In genomic region chr17:47841488-47842308, GRCh38 we compare ENCODE assay signal across 8 cellular contexts. TPM values are rescaled to one million over a fixed set of nuclear protein-coding genes. Genes with fewer than 3 reads are reported as not detected.
A peak's percentile ranks its signal among the peaks of the same experiment; 100 is the strongest.
DNase-seq lines count a peak whose midpoint lies in the region; ATAC-seq, FAIRE-seq and TF ChIP-seq lines count a peak whose summit lies in the region.

No MANE protein-coding gene starts in this region.

- H3K9me2 ChIP-seq in PC-9 (ENCODE audit: insufficient read depth), result no peaks in the 10 kb centered on the region

- H2BK15ac ChIP-seq in H1 (ENCODE audit: low read length), result no peak overlapping the region

- no peaks in the 10 kb centered on the region for H3K9me3 ChIP-seq in Caco-2
- H3K9me3 ChIP-seq in PC-9 (ENCODE audit: insufficient read depth, low read depth), result no peaks in the 10 kb centered on the region
- no peaks in the 10 kb centered on the region for H3K9me3 ChIP-seq in H1 (ENCODE audit: insufficient read depth in 2 of 2, low read depth in 1 of 2, low read length in 1 of 2)
- no peaks in the 10 kb centered on the region for H3K9me3 ChIP-seq in pancreas

- H3K18ac ChIP-seq in H1 (ENCODE audit: extremely low read depth, low read length), result no peak overlapping the region

- H3K27me3 Mint-ChIP-seq in Caco-2 (ENCODE audit: insufficient read depth, unreplicated experiment), result no peaks in the 10 kb centered on the region

- H3K4me3 ChIP-seq in Caco-2 (ENCODE audit: low read depth, low read length) (no peak overlapping the region), PC-9 (peak overlapping the region; percentile 85; the same call in 1 of the 2 replicates), H1 (ENCODE audit: extremely low read depth in 1 of 4, insufficient read depth in 2 of 4, low read depth in 3 of 4, low read length in 4 of 4) (peak overlapping the region in 1 of 4 experiments; percentile 82; a peak in 1 of 8 replicates), pancreas (peak overlapping the region in 3 of 4 donors; percentile 93 to 95 (median 94))

- peaks cover 2% of the 10 kb centered on the region; the same call in 1 of the 2 replicates for H3K23me2 ChIP-seq in H1 (ENCODE audit: low read depth, low read length)

- H2BK20ac ChIP-seq in H1 (ENCODE audit: low read length), result no peak overlapping the region

- no peak overlapping the region for H3K14ac ChIP-seq in H1 (ENCODE audit: insufficient read length)

- no peaks in the 10 kb centered on the region for H3K27me3 ChIP-seq in Caco-2 (replicated peaks; ENCODE audit: control insufficient read depth, insufficient read depth, low read length)
- no peaks in the 10 kb centered on the region for H3K27me3 ChIP-seq in PC-9 (ENCODE audit: insufficient read depth, low read depth)
- peaks cover 7 to 25% (median 19%) of the 10 kb centered on the region in 4 experiments for H3K27me3 ChIP-seq in H1 (replicated peaks in 1 of 4; ENCODE audit: control insufficient read depth in 3 of 4, extremely low read depth in 1 of 4, insufficient read depth in 3 of 4, low read length in 3 of 4)
- H3K27me3 ChIP-seq in pancreas, result peaks cover 0 to 2% (median under 1%) of the 10 kb centered on the region in 4 donors

- H3K4me2 ChIP-seq in PC-9 (peak overlapping the region; percentile 99), H1 (ENCODE audit: insufficient read depth in 1 of 2, low read depth in 2 of 2, low read length in 2 of 2) (peak overlapping the region in 1 of 2 experiments; percentile 73; a peak in 2 of 4 replicates)

- H3K36me3 Mint-ChIP-seq in Caco-2 (ENCODE audit: insufficient read depth, unreplicated experiment), result peaks cover 16% of the 10 kb centered on the region

- no peak for TF ChIP-seq RAD21 in H1 (IDR thresholded peaks at IDR 0.05 in 1 of 2, conservative IDR thresholded peaks at IDR 0.05 in 1 of 2; ENCODE audit: low read depth in 2 of 2, low read length in 2 of 2)

- peaks cover 38% of the 10 kb centered on the region for H3K79me2 ChIP-seq in PC-9 (ENCODE audit: low read depth)
- no peaks in the 10 kb centered on the region for H3K79me2 ChIP-seq in H1 (ENCODE audit: control insufficient read depth in 1 of 2, insufficient read depth in 2 of 2, low read length in 2 of 2)

- H4K5ac ChIP-seq in H1 (ENCODE audit: insufficient read length, low read depth, low read length), result no peak overlapping the region

- peaks cover 48% of the 10 kb centered on the region for H3F3A ChIP-seq in PC-9 (ENCODE audit: insufficient read depth, low read depth)

- CTCF ChIA-PET in Caco-2 (lab: Charles Lee) (interaction anchor here (0.5 to 14.0 kb wide), 28 partner anchors 8 to 184 kb away, joined by 3 to 904 read pairs (median 6); partner anchors contain the start of genes CDK5RAP3, LRRC46, MRPL10 and OSBPL7), PC-9 (lab: Charles Lee) (interaction anchor here (0.9 to 1.9 kb wide), 6 partner anchors 10 to 177 kb away, joined by 3 to 11 read pairs (median 4); partner anchors contain the start of genes LRRC46, MRPL10 and SP2), H1 (lab: Charles Lee; ENCODE audit: partially characterized antibody) (interaction anchor here (0.8 to 33.0 kb wide), 29 partner anchors 11 to 211 kb away, joined by 3 to 1206 read pairs (median 4); partner anchors contain the start of genes CDK5RAP3, LRRC46, MRPL10 and OSBPL7)

- no peak overlapping the region for H3K9ac ChIP-seq in H1 (replicated peaks in 1 of 4; ENCODE audit: extremely low read depth in 1 of 4, low read depth in 3 of 4, low read length in 3 of 4)

- H3K9me3 Mint-ChIP-seq in Caco-2 (ENCODE audit: unreplicated experiment), result no peaks in the 10 kb centered on the region

- no peaks in the 10 kb centered on the region for H4K20me1 ChIP-seq in PC-9 (ENCODE audit: insufficient read depth)
- H4K20me1 ChIP-seq in H1 (replicated peaks in 1 of 2; ENCODE audit: control insufficient read depth in 1 of 2, insufficient read depth in 2 of 2, low read length in 2 of 2), result peaks cover 0 to 2% of the 10 kb centered on the region in 2 experiments

- no peak overlapping the region for H3K23ac ChIP-seq in H1 (ENCODE audit: insufficient read length)

- no peak overlapping the region for H2AK5ac ChIP-seq in H1 (ENCODE audit: low read depth, low read length)

- H2BK5ac ChIP-seq in H1 (ENCODE audit: low read depth, low read length), result no peak overlapping the region

- BruUV-seq in Caco-2 (replicated peaks; lab: Mats Ljungman, UMichigan), result no TSS peak
- BruUV-seq in PC-9 (replicated peaks; lab: Mats Ljungman, UMichigan), result no TSS peak

- peak; percentile 2 to 7 (median 3) for ATAC-seq in pancreas

- FAIRE-seq in H1 (lab: Jason Lieb, UNC) (no peak), pancreas (lab: Jason Lieb, UNC) (no peak)

- H3K4me1 ChIP-seq in Caco-2 (peaks cover 47% of the 10 kb centered on the region), PC-9 (replicated peaks; ENCODE audit: insufficient read depth) (peaks cover 65% of the 10 kb centered on the region), H1 (replicated peaks in 1 of 4; ENCODE audit: control insufficient read depth in 3 of 4, insufficient read depth in 4 of 4, low read length in 3 of 4) (peaks cover 0 to 24% (median 8%) of the 10 kb centered on the region in 4 experiments; a peak in 5 of 7 replicates), pancreas (peaks cover 8 to 26% (median 16%) of the 10 kb centered on the region in 3 donors)

- H3K36me3 ChIP-seq in Caco-2 (ENCODE audit: control insufficient read depth, insufficient read depth, low read length) (peaks cover 13% of the 10 kb centered on the region), PC-9 (ENCODE audit: low read depth) (peaks cover 5% of the 10 kb centered on the region; the same call in 1 of the 2 replicates), H1 (ENCODE audit: control insufficient read depth in 2 of 4, insufficient read depth in 4 of 4, low read length in 3 of 4) (peaks cover 0 to 5% (median 0%) of the 10 kb centered on the region in 4 experiments; a peak in 1 of 8 replicates), pancreas (no peaks in the 10 kb centered on the region)

- DNase-seq in Caco-2 (no peak), PC-9 (no peak), H1 (ENCODE audit: low read depth in 1 of 2, low spot score in 2 of 2) (no peak), pancreas (no peak), SKM-1 treated with dmso at 0.1 percent for 144 hours (lab: John Stamatoyannopoulos, UW; ENCODE audit: unreplicated experiment) (no peak), MV-4-11 (lab: John Stamatoyannopoulos, UW) (no peak), dedifferentiated amniotic fluid mesenchymal stem cell (ENCODE audit: extremely low spot score) (no peak), amygdala (lab: John Stamatoyannopoulos, UW) (no peak)

- peak overlapping the region; percentile 80 for H3K4me3 Mint-ChIP-seq in Caco-2 (ENCODE audit: unreplicated experiment)

- H3K56ac ChIP-seq in H1 (replicated peaks; ENCODE audit: insufficient read length, low read depth, low read length), result no peak overlapping the region

- TF ChIP-seq EP300 in H1 (IDR thresholded peaks at IDR 0.05; ENCODE audit: borderline replicate concordance in 1 of 2, low read depth in 2 of 2, low read length in 2 of 2), result no peak

- 0 out of 2 replicates have a peak overlapping the region, but pooled peaks have one; percentile 39 for H4K8ac ChIP-seq in H1 (ENCODE audit: extremely low read depth, insufficient read depth, low read length)

- TF ChIP-seq POLR2A in H1 (IDR thresholded peaks at IDR 0.05; ENCODE audit: control extremely low read depth in 1 of 2, low read depth in 2 of 2, low read length in 2 of 2), result no peak

- peak overlapping the region; percentile 23; the same call in 1 of the 2 replicates for H3K27ac ChIP-seq in PC-9
- H3K27ac ChIP-seq in H1 (ENCODE audit: low read depth, low read length), result no peak overlapping the region
- H3K27ac ChIP-seq in pancreas, result peak overlapping the region; percentile 5 to 64 (median 58)

- POLR2A ChIA-PET in Caco-2 (lab: Charles Lee), result interaction anchor here (1.0 to 2.0 kb wide), 8 partner anchors 9 to 207 kb away, joined by 3 to 25 read pairs (median 8); partner anchors contain the start of genes CDK5RAP3, LRRC46, MRPL10 and NFE2L1
- POLR2A ChIA-PET in PC-9 (lab: Charles Lee; ENCODE audit: unreplicated experiment), result interaction anchor here (0.6 to 0.8 kb wide), 3 partner anchors 8 to 54 kb away, joined by 3 read pairs; no protein-coding TSS in a partner anchor
- POLR2A ChIA-PET in H1 (lab: Charles Lee; ENCODE audit: partially characterized antibody), result interaction anchor here (1.5 to 12.4 kb wide), 5 partner anchors 9 to 59 kb away, joined by 4 to 134 read pairs (median 7); partner anchors contain the start of genes LRRC46, MRPL10, SP2 and SP6

- 74% methylated on average over 16 of the region's 16 CpGs; no CpG with 5 or more reads in 1 of the 2 experiments for WGBS in H1 (ENCODE audit: extremely low coverage in 1 of 2, insufficient coverage in 1 of 2, insufficient read length in 1 of 2, insufficient replicate concordance in 2 of 2, low coverage in 1 of 2, low lambda C conversion rate in 2 of 2, missing lambda C conversion rate in 1 of 2), 2 experiments
- 64 to 67% methylated on average over 16 of the region's 16 CpGs for WGBS in pancreas, 2 donors

- H3K27ac Mint-ChIP-seq in Caco-2 (ENCODE audit: unreplicated experiment), result peak overlapping the region; percentile 76

- intact Hi-C loops in Caco-2 (cut with micrococcal nuclease; ENCODE audit: unreplicated experiment) (loop anchor here (1.0 to 2.0 kb wide), 9 partner anchors 10 to 177 kb away; partner anchors contain the start of genes CDK5RAP3, LRRC46 and MRPL10), PC-9 (cut with micrococcal nuclease; ENCODE audit: unreplicated experiment) (loop anchor here (1.0 to 2.0 kb wide), 3 partner anchors 49 to 129 kb away; partner anchors contain the start of gene CDK5RAP3), pancreas (cut with DNase I) (loop anchor here in 2 of 3 donors (2.0 to 10.0 kb wide), 4 partner anchors 47 to 181 kb away; no protein-coding TSS in a partner anchor)

- no peak overlapping the region for H3K4ac ChIP-seq in H1 (replicated peaks; ENCODE audit: insufficient read length, low read depth, low read length)

- H3K4me1 Mint-ChIP-seq in Caco-2 (ENCODE audit: low read depth, unreplicated experiment), result peaks cover 44% of the 10 kb centered on the region

- H2AFZ ChIP-seq in PC-9, result peak overlapping the region; percentile 37; the same call in 1 of the 2 replicates
- H2AFZ ChIP-seq in H1 (ENCODE audit: low read length), result no peak overlapping the region

- no peak overlapping the region for H4K91ac ChIP-seq in H1 (replicated peaks; ENCODE audit: insufficient read length, low read length)

- no peak overlapping the region for H2BK120ac ChIP-seq in H1 (replicated peaks; ENCODE audit: low read depth, low read length)

- TF ChIP-seq CTCF in Caco-2 (IDR thresholded peaks at IDR 0.05; ENCODE audit: insufficient read depth in 1 of 2, low read depth in 1 of 2, low read length in 1 of 2, severe bottlenecking in 1 of 2, unreplicated experiment in 1 of 2) (no peak), PC-9 (conservative IDR thresholded peaks at IDR 0.05) (peak; percentile 30; the same call in 1 of the 2 replicates), H1 (IDR thresholded peaks at IDR 0.05; ENCODE audit: control extremely low read depth in 1 of 3, insufficient read depth in 1 of 3, low read depth in 1 of 3, low read length in 3 of 3) (no peak), pancreas (IDR thresholded peaks at IDR 0.05) (peak in 1 of 4 donors; percentile 4)

- H2BK12ac ChIP-seq in H1 (ENCODE audit: low read depth, low read length), result no peak overlapping the region

- no peaks in the 10 kb centered on the region for H3K79me1 ChIP-seq in H1 (ENCODE audit: low read depth, low read length)

RNA-seq across cellular contexts. Expression of gene SCRN2, which starts 0.6 kb away (rescaled TPM):
- 73.6 and 80.8 TPM in 2 replicates for total RNA-seq in Caco-2 (2022)
- total RNA-seq in PC-9 (2021), result 31.7 and 43.9 TPM in 2 replicates
- 24.4 and 27.4 TPM in 2 replicates for total RNA-seq in H1 (2021; fragmentation: NEBNext Ultra II Directional; extraction: Animal tissue kit (Norgen Biotek cat#: 25700))
- 42.3 and 61.1 TPM in 2 replicates for polyA plus RNA-seq in H1 (2011; rRNA removed)
- polyA plus RNA-seq in H1 (2011; cell fraction: cytosol; rRNA removed), result 63.9 TPM
- 211 TPM for polyA plus RNA-seq in H1 (2011; cell fraction: nucleus; rRNA removed)
- 28.4 to 49.3 TPM (median 44.9 TPM) in 4 replicates for polyA plus RNA-seq in H1 (2012, experiment 1 of 2)
- polyA plus RNA-seq in H1 (2012, experiment 2 of 2), result 30.7 TPM
- 26.1 TPM for polyA plus RNA-seq in H1 (2013, experiment 1 of 2)
- polyA plus RNA-seq in H1 (2013, experiment 2 of 2), result 23.3 TPM
- 16.9 and 22.1 TPM in 2 replicates for polyA minus RNA-seq in H1 (2011; rRNA and poly(A)+ RNA removed)
- polyA minus RNA-seq in H1 (2011; cell fraction: cytosol; rRNA and poly(A)+ RNA removed), result 18.7 TPM
- 50.1 TPM for polyA minus RNA-seq in H1 (2011; cell fraction: nucleus; rRNA and poly(A)+ RNA removed)
- total RNA-seq in pancreas, result 10 to 100 TPM; 12.6 to 24.3 (median 19.0) TPM
- 10 to 100 TPM; 50.4 to 56.1 TPM for polyA plus RNA-seq in pancreas

RNA-seq across cellular contexts. Expression of gene SP6, which starts 9.3 kb away (rescaled TPM):
- total RNA-seq in Caco-2 (2022) (20.6 and 25.0 TPM in 2 replicates), PC-9 (2021) (13.3 and 14.9 TPM in 2 replicates), pancreas (under 1 TPM; 0.12 to 0.56 (median 0.22) TPM)
- 1.5 and 1.6 TPM in 2 replicates for total RNA-seq in H1 (2021; fragmentation: NEBNext Ultra II Directional; extraction: Animal tissue kit (Norgen Biotek cat#: 25700))
- polyA plus RNA-seq in H1 (2011; rRNA removed) (1.2 and 1.5 TPM in 2 replicates), pancreas (under 1 TPM; 0.16 to 0.27 TPM)
- 1.3 TPM for polyA plus RNA-seq in H1 (2011; cell fraction: cytosol; rRNA removed)
- polyA plus RNA-seq in H1 (2011; cell fraction: nucleus; rRNA removed), result 1.8 TPM
- polyA plus RNA-seq in H1 (2012, experiment 1 of 2), result 1.0 to 2.1 TPM (median 1.8 TPM) in 4 replicates
- 1.7 TPM for polyA plus RNA-seq in H1 (2012, experiment 2 of 2)
- polyA plus RNA-seq in H1 (2013, experiment 1 of 2), result 0.73 TPM
- polyA plus RNA-seq in H1 (2013, experiment 2 of 2), result 0.63 TPM
- polyA minus RNA-seq in H1 (2011; rRNA and poly(A)+ RNA removed), result 0.78 and 0.82 TPM in 2 replicates
- 1.8 TPM for polyA minus RNA-seq in H1 (2011; cell fraction: cytosol; rRNA and poly(A)+ RNA removed)
- polyA minus RNA-seq in H1 (2011; cell fraction: nucleus; rRNA and poly(A)+ RNA removed), result 2.8 TPM

RNA-seq across cellular contexts. Expression of gene LRRC46, which starts 10.2 kb away (rescaled TPM):
- total RNA-seq in Caco-2 (2022) (1.4 and 2.3 TPM in 2 replicates), PC-9 (2021) (1.5 and 1.9 TPM in 2 replicates), pancreas (under 1 TPM; 0.14 to 0.66 (median 0.38) TPM)
- total RNA-seq in H1 (2021; fragmentation: NEBNext Ultra II Directional; extraction: Animal tissue kit (Norgen Biotek cat#: 25700)), result 0.36 TPM in 1 of 2 replicates, not detected in the other
- polyA plus RNA-seq in H1 (2011; rRNA removed) (0.16 and 0.18 TPM in 2 replicates), pancreas (1 to 10 TPM in 1 of 2 donors, under 1 TPM in 1; 0.73 to 1.8 TPM)
- 0.25 TPM for polyA plus RNA-seq in H1 (2011; cell fraction: cytosol; rRNA removed)
- polyA plus RNA-seq in H1 (2011; cell fraction: nucleus; rRNA removed), result 0.07 TPM
- polyA plus RNA-seq in H1 (2012, experiment 1 of 2), result 0.36 to 0.72 TPM (median 0.59 TPM) in 4 replicates
- 0.41 TPM for polyA plus RNA-seq in H1 (2012, experiment 2 of 2)
- 0.30 TPM for polyA plus RNA-seq in H1 (2013, experiment 1 of 2)
- 0.26 TPM for polyA plus RNA-seq in H1 (2013, experiment 2 of 2)
- polyA minus RNA-seq in H1 (2011; rRNA and poly(A)+ RNA removed), result 0.17 and 0.25 TPM in 2 replicates
- not detected for polyA minus RNA-seq in H1 (2011; cell fraction: cytosol; rRNA and poly(A)+ RNA removed)
- polyA minus RNA-seq in H1 (2011; cell fraction: nucleus; rRNA and poly(A)+ RNA removed), result not detected

RNA-seq across cellular contexts. Expression of gene MRPL10, which starts 10.4 kb away (rescaled TPM):
- total RNA-seq in Caco-2 (2022) (159 and 162 TPM in 2 replicates), PC-9 (2021) (50.1 and 63.8 TPM in 2 replicates), pancreas (10 to 100 TPM; 16.8 to 35.2 (median 25.1) TPM)
- total RNA-seq in H1 (2021; fragmentation: NEBNext Ultra II Directional; extraction: Animal tissue kit (Norgen Biotek cat#: 25700)), result 83.0 and 85.3 TPM in 2 replicates
- polyA plus RNA-seq in H1 (2011; rRNA removed) (213 and 214 TPM in 2 replicates), pancreas (10 to 100 TPM; 18.3 to 23.2 TPM)
- 161 TPM for polyA plus RNA-seq in H1 (2011; cell fraction: cytosol; rRNA removed)
- 129 TPM for polyA plus RNA-seq in H1 (2011; cell fraction: nucleus; rRNA removed)
- 74.1 to 133 TPM (median 98.1 TPM) in 4 replicates for polyA plus RNA-seq in H1 (2012, experiment 1 of 2)
- 86.2 TPM for polyA plus RNA-seq in H1 (2012, experiment 2 of 2)
- 70.3 TPM for polyA plus RNA-seq in H1 (2013, experiment 1 of 2)
- 66.8 TPM for polyA plus RNA-seq in H1 (2013, experiment 2 of 2)
- 125 and 134 TPM in 2 replicates for polyA minus RNA-seq in H1 (2011; rRNA and poly(A)+ RNA removed)
- polyA minus RNA-seq in H1 (2011; cell fraction: cytosol; rRNA and poly(A)+ RNA removed), result 61.9 TPM
- polyA minus RNA-seq in H1 (2011; cell fraction: nucleus; rRNA and poly(A)+ RNA removed), result 71.9 TPM

RNA-seq across cellular contexts. Expression of gene OSBPL7, which starts 20.1 kb away (rescaled TPM):
- total RNA-seq in Caco-2 (2022) (46.8 and 48.3 TPM in 2 replicates), PC-9 (2021) (32.2 and 35.9 TPM in 2 replicates), pancreas (10 to 100 TPM in 3 of 6 donors, 1 to 10 TPM in 3; 8.4 to 20.2 (median 11.3) TPM)
- 8.9 and 9.6 TPM in 2 replicates for total RNA-seq in H1 (2021; fragmentation: NEBNext Ultra II Directional; extraction: Animal tissue kit (Norgen Biotek cat#: 25700))
- polyA plus RNA-seq in H1 (2011; rRNA removed) (7.2 and 10.0 TPM in 2 replicates), pancreas (10 to 100 TPM; 23.3 to 34.7 TPM)
- 7.7 TPM for polyA plus RNA-seq in H1 (2011; cell fraction: cytosol; rRNA removed)
- 67.7 TPM for polyA plus RNA-seq in H1 (2011; cell fraction: nucleus; rRNA removed)
- 5.0 to 11.6 TPM (median 9.2 TPM) in 4 replicates for polyA plus RNA-seq in H1 (2012, experiment 1 of 2)
- polyA plus RNA-seq in H1 (2012, experiment 2 of 2), result 3.7 TPM
- 4.4 TPM for polyA plus RNA-seq in H1 (2013, experiment 1 of 2)
- polyA plus RNA-seq in H1 (2013, experiment 2 of 2), result 3.6 TPM
- 7.6 and 8.1 TPM in 2 replicates for polyA minus RNA-seq in H1 (2011; rRNA and poly(A)+ RNA removed)
- 7.0 TPM for polyA minus RNA-seq in H1 (2011; cell fraction: cytosol; rRNA and poly(A)+ RNA removed)
- polyA minus RNA-seq in H1 (2011; cell fraction: nucleus; rRNA and poly(A)+ RNA removed), result 13.4 TPM
